Comparison of ENCODE assay signal across 19 cellular contexts in the genomic region with DNA sequence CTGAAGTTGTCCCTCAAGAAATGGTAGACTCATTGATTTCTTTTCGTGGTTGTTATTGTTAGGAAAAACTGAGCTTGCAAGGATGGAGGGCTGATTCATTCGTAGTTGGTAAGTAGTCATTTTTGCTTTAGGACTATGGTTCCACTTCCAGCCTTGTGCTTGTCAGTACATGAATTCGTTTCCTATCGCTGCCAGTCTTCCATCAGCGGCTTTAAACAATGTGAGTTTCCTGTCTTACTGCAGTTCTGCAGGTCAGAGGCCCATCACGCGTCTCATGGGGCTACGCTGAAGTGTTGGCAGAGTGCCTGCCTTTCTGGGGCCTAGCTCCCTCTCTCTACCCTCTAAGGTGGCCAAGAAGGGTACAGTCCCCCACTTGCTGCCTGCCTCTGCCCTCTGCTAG. TPM values are rescaled to one million over a fixed set of nuclear protein-coding genes. Genes with fewer than 3 reads are reported as not detected.
A peak's percentile ranks its signal among the peaks of the same experiment; 100 is the strongest.
DNase-seq lines count a peak whose midpoint lies in the region; ATAC-seq, FAIRE-seq and TF ChIP-seq lines count a peak whose summit lies in the region.
"Had no signal": no experiment of that assay in that cellular context is flagged by ENCODE, and none has a peak within 500 bp of the region (broad histone marks: within the 10 kb centered on the region; RNA-seq: fewer than 3 reads in every experiment).

No MANE protein-coding gene starts in this region.

- TF ChIP-seq POLR2A in H54 (IDR thresholded peaks at IDR 0.05; ENCODE audit: low read depth, low read length): no peak
- TF ChIP-seq POLR2A in gastroesophageal sphincter (IDR thresholded peaks at IDR 0.05): no peak

- no peak for TF ChIP-seq CTCF in bronchial epithelial cell (IDR thresholded peaks at IDR 0.05; ENCODE audit: insufficient read depth, low read length, severe bottlenecking)
- TF ChIP-seq CTCF in gastroesophageal sphincter (IDR thresholded peaks at IDR 0.05): no peak

- no peaks in the 10 kb centered on the region for H3K27me3 ChIP-seq in bronchial epithelial cell (ENCODE audit: control insufficient read depth, insufficient read depth, low read length)
- peaks cover 18% of the 10 kb centered on the region for H3K27me3 ChIP-seq in gastroesophageal sphincter

- DNase-seq in GDM1 (lab: John Stamatoyannopoulos, UW): peak; percentile 29
- peak; percentile 68 for DNase-seq in NCI-H1436 (lab: John Stamatoyannopoulos, UW)
- DNase-seq in bronchial epithelial cell (ENCODE audit: low read depth): peak; percentile 98
- DNase-seq in lung microvascular endothelial cell (ENCODE audit: low read depth in 2 of 2): peak; percentile 67 to 82
- DNase-seq in H54 (ENCODE audit: insufficient read length, low spot score): no peak
- DNase-seq in sciatic nerve (ENCODE audit: low spot score): no peak
- DNase-seq in NCI-H2029 treated with DMSO at 0.1 percent for 48 hours (lab: John Stamatoyannopoulos, UW): no peak
- DNase-seq: activated naive CD4-positive, alpha-beta T cell treated with anti-CD3 and anti-CD28 coated beads for 36 hours; activated T-cell treated with anti-CD3 and anti-CD28 coated beads for 4 hours; COR-L47; hippocampal formation; NCI-H1092 treated with DMSO at 0.1 percent for 48 hours; NCI-H526 treated with DMSO at 0.1 percent for 48 hours; PC-9; stimulated activated CD4-positive, alpha-beta T cell treated with anti-CD3 and anti-CD28 coated beads, Interleukin-2, amount 100 ng/mL, for 24 hours; substantia nigra had no signal

- WGBS in gastroesophageal sphincter (ENCODE audit: low coverage in 1 of 2), 2 donors: 73 to 83% methylated on average over 2 to 8 of the region's 8 CpGs

- TF ChIP-seq EP300 in gastroesophageal sphincter (IDR thresholded peaks at IDR 0.05): no peak

- no peaks in the 10 kb centered on the region for H3K36me3 ChIP-seq in bronchial epithelial cell (ENCODE audit: control insufficient read depth, insufficient read depth, low read length)
- H3K36me3 ChIP-seq in gastroesophageal sphincter: no peaks in the 10 kb centered on the region

- H3K4me3 ChIP-seq in bronchial epithelial cell (ENCODE audit: low read depth, low read length) (no peak overlapping the region), gastroesophageal sphincter (no peak overlapping the region)
- H3K4me3 ChIP-seq: PC-9 had no signal

- intact Hi-C loops in sciatic nerve (cut with DNase I): no loop called here

- no peak overlapping the region for H3K27ac ChIP-seq in gastroesophageal sphincter
- H3K27ac ChIP-seq: PC-9 had no signal

- H3K9me3 ChIP-seq in gastroesophageal sphincter: peaks cover 0 to 5% (median 0%) of the 10 kb centered on the region in 3 donors

- peak; percentile 91 for FAIRE-seq in bronchial epithelial cell (lab: Jason Lieb, UNC)
- no peak for FAIRE-seq in H54 (lab: Jason Lieb, UNC)

- peaks cover 0 to 6% (median 4%) of the 10 kb centered on the region in 3 donors for H3K4me1 ChIP-seq in gastroesophageal sphincter

- ATAC-seq in sciatic nerve (no peak), gastroesophageal sphincter (no peak)
- ATAC-seq: SK-N-SH treated with all-trans-retinoic acid at 6 μM for 48 hours had no signal

RNA-seq across cellular contexts. Expression of gene MDFI, which starts 11.4 kb away (rescaled TPM):
- total RNA-seq in bronchial epithelial cell: 57.1 and 61.3 TPM in 2 replicates
- 44.0 and 49.5 TPM in 2 replicates for total RNA-seq in lung microvascular endothelial cell
- 15.2 TPM for total RNA-seq in sciatic nerve
- 1 to 10 TPM in 3 of 4 donors, not detected in 1; 1.4 to 6.5 (median 2.3) TPM for total RNA-seq in gastroesophageal sphincter
- total RNA-seq: activated naive CD4-positive, alpha-beta T cell treated with anti-CD3 and anti-CD28 coated beads for 36 hours; mononuclear cell had no signal

Comparison
In these comparisons a context has a peak if more than half of its experiments do, and no peak if none do; other contexts are left out.
1. DNase-seq: peak in GDM1 (single experiment), NCI-H1436 (single experiment), bronchial epithelial cell (single experiment) and lung microvascular endothelial cell (2 of 2); none in H54 (single experiment), sciatic nerve (single experiment) and NCI-H2029 treated with DMSO at 0.1 percent for 48 hours (single experiment).